Comparison of ENCODE assay signal across 1 cellular context in genomic region chr16:46949216-46949892, GRCh38.
TF ChIP-seq lines count a peak whose summit lies in the region.

No MANE protein-coding gene starts in this region.

TF ChIP-seq in GM23338, 12 proteins besides CTCF, POLR2A, EP300 and RAD21 (continued from another document):
- TF ChIP-seq ETS1 (IDR thresholded peaks at IDR 0.05), result no peak
- TF ChIP-seq JUNB (IDR thresholded peaks at IDR 0.05; ENCODE audit: unreplicated experiment), result no peak
- no peak for TF ChIP-seq CREB1 (CRISPR knock-in tag; IDR thresholded peaks at IDR 0.05; ENCODE audit: low read depth)
